Comparison of ENCODE assay signal across 1 cellular context in genomic region chr1:210477328-210477924, GRCh38.
TF ChIP-seq lines count a peak whose summit lies in the region.

No MANE protein-coding gene starts in this region.

TF ChIP-seq in SK-N-SH treated with all-trans-retinoic acid at 6 μM for 48 hours, 23 proteins besides CTCF, POLR2A, EP300 and RAD21 (continued from another document):
- TF ChIP-seq, protein P1, sequence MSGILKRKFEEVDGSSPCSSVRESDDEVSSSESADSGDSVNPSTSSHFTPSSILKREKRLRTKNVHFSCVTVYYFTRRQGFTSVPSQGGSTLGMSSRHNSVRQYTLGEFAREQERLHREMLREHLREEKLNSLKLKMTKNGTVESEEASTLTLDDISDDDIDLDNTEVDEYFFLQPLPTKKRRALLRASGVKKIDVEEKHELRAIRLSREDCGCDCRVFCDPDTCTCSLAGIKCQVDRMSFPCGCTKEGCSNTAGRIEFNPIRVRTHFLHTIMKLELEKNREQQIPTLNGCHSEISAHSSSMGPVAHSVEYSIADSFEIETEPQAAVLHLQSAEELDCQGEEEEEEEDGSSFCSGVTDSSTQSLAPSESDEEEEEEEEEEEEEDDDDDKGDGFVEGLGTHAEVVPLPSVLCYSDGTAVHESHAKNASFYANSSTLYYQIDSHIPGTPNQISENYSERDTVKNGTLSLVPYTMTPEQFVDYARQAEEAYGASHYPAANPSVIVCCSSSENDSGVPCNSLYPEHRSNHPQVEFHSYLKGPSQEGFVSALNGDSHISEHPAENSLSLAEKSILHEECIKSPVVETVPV (CRISPR knock-in tag; IDR thresholded peaks at IDR 0.05) = no peak
